Comparison of ENCODE assay signal across 27 cellular contexts in genomic region chr2:8800821-8801220, GRCh38.
"Had no signal": no experiment of that assay in that cellular context is flagged by ENCODE, and none has a peak within 500 bp of the region (broad histone marks: within the 10 kb centered on the region; RNA-seq: fewer than 3 reads in every experiment).

No MANE protein-coding gene starts in this region.

- DNase-seq: hippocampal formation; kidney; left ventricle myocardium inferior; mesendoderm; naive B cell; natural killer cell; nephron progenitor cell; occipital lobe; retina; right cardiac atrium; small intestine; spleen; stimulated activated CD4-positive, alpha-beta T cell treated with anti-CD3 and anti-CD28 coated beads, Interleukin-4, amount 100 ng/mL, for 24 hours; stimulated activated naive CD4-positive, alpha-beta T cell; tibial artery; trophoblast cell; upper lobe of right lung had no signal

- H3K9me3 ChIP-seq: left ventricle myocardium inferior, neutrophil, spleen, suprapubic skin, thoracic aorta, tibial artery, upper lobe of right lung had no signal

- ATAC-seq: natural killer cell; right cardiac atrium; sciatic nerve; stimulated activated effector memory CD8-positive, alpha-beta T cell treated with anti-CD3 and anti-CD28 coated beads, Interleukin-12 subunit alpha, Interleukin-12 subunit beta, amount 100 ng/mL, for 72 hours; upper lobe of right lung had no signal

- H3K27me3 Mint-ChIP-seq: naive B cell; stimulated activated naive CD8-positive, alpha-beta T cell treated with anti-CD3 and anti-CD28 coated beads, Interleukin-15, Interleukin-2, amounts not matched to agents 100 ng/mL and 50 ng/mL, for 24 hours had no signal

- H3K27me3 ChIP-seq: neural progenitor cell, neutrophil, spleen, suprapubic skin, tibial artery, upper lobe of right lung had no signal

- H3K4me1 ChIP-seq: neural progenitor cell, parathyroid adenoma, spleen had no signal

- H3K4me3 Mint-ChIP-seq: mesothelial cell of epicardium; naive B cell; natural killer cell; nephron progenitor cell; neural progenitor cell; stimulated activated effector memory CD8-positive, alpha-beta T cell treated with anti-CD3 and anti-CD28 coated beads, Interleukin-12 subunit alpha, Interleukin-12 subunit beta, amount 100 ng/mL, for 72 hours; stimulated activated naive CD8-positive, alpha-beta T cell treated with anti-CD3 and anti-CD28 coated beads, Interleukin-15, Interleukin-2, amounts not matched to agents 100 ng/mL and 50 ng/mL, for 24 hours had no signal

- H3K4me3 ChIP-seq: left ventricle myocardium inferior, lung, neural progenitor cell, spleen, suprapubic skin, thoracic aorta, tibial artery, upper lobe of right lung had no signal

- H2AFZ ChIP-seq: neural progenitor cell, parathyroid adenoma had no signal

- H3K9ac ChIP-seq: neural progenitor cell, parathyroid adenoma had no signal

- H3K4me1 Mint-ChIP-seq: nephron progenitor cell had no signal

- H3K27ac ChIP-seq: left ventricle myocardium inferior, neural progenitor cell, neutrophil, parathyroid adenoma, spleen, suprapubic skin, thoracic aorta, tibial artery, upper lobe of right lung had no signal

- H3K9me3 Mint-ChIP-seq: mesothelial cell of epicardium; naive B cell; natural killer cell; nephron progenitor cell; neural progenitor cell; stimulated activated effector memory CD8-positive, alpha-beta T cell treated with anti-CD3 and anti-CD28 coated beads, Interleukin-12 subunit alpha, Interleukin-12 subunit beta, amount 100 ng/mL, for 72 hours; stimulated activated naive CD8-positive, alpha-beta T cell treated with anti-CD3 and anti-CD28 coated beads, Interleukin-15, Interleukin-2, amounts not matched to agents 100 ng/mL and 50 ng/mL, for 24 hours had no signal

- H3K4me2 ChIP-seq: neural progenitor cell had no signal

- H3K27ac Mint-ChIP-seq: mesothelial cell of epicardium; naive B cell; natural killer cell; neural progenitor cell; stimulated activated naive CD8-positive, alpha-beta T cell treated with anti-CD3 and anti-CD28 coated beads, Interleukin-15, Interleukin-2, amounts not matched to agents 100 ng/mL and 50 ng/mL, for 24 hours had no signal
